In genomic region chr6:154565331-154565730, GRCh38 we compare ENCODE assay signal across 29 cellular contexts.
"Had no signal": no experiment of that assay in that cellular context is flagged by ENCODE, and none has a peak within 500 bp of the region (broad histone marks: within the 10 kb centered on the region; RNA-seq: fewer than 3 reads in every experiment).

No MANE protein-coding gene starts in this region.

- H3K4me3 ChIP-seq: colonic mucosa, coronary artery, dorsolateral prefrontal cortex, esophagus muscularis mucosa, esophagus squamous epithelium, gastrocnemius medialis, gastroesophageal sphincter, heart left ventricle, heart right ventricle had no signal

- DNase-seq: colonic mucosa; cortex of kidney; dermis blood vessel endothelial cell; dorsolateral prefrontal cortex; effector CD4-positive, alpha-beta T cell; effector CD8-positive, alpha-beta T cell; effector memory CD4-positive, alpha-beta T cell; effector memory CD8-positive, alpha-beta T cell; endodermal cell; erythroblast; esophagus squamous epithelium; foreskin fibroblast; foreskin keratinocyte; foreskin melanocyte; gastrocnemius medialis; glutamatergic neuron; head of caudate nucleus; heart left ventricle; heart right ventricle had no signal

- ATAC-seq: effector memory CD8-positive, alpha-beta T cell; esophagus mucosa; foreskin keratinocyte; gastrocnemius medialis; gastroesophageal sphincter had no signal

- H3K9me3 Mint-ChIP-seq: dendritic cell treated with granulocyte-macrophage colony-stimulating factor and Interleukin-4, amounts not matched to agents 40 ng/mL and 50 ng/mL, for 4 days; effector memory CD8-positive, alpha-beta T cell; endodermal cell had no signal

- H3K27me3 ChIP-seq: colonic mucosa, esophagus muscularis mucosa, esophagus squamous epithelium, gastrocnemius medialis, gastroesophageal sphincter, heart left ventricle, heart right ventricle had no signal

- H3K27ac Mint-ChIP-seq: dendritic cell treated with granulocyte-macrophage colony-stimulating factor and Interleukin-4, amounts not matched to agents 40 ng/mL and 50 ng/mL, for 4 days; effector memory CD8-positive, alpha-beta T cell; endodermal cell had no signal

- H3K4me1 ChIP-seq: esophagus muscularis mucosa, esophagus squamous epithelium, foreskin keratinocyte, gastrocnemius medialis, gastroesophageal sphincter had no signal

- H3K9me3 ChIP-seq: colonic mucosa, esophagus muscularis mucosa, esophagus squamous epithelium, gastrocnemius medialis, gastroesophageal sphincter, heart left ventricle, heart right ventricle had no signal

- H3K36me3 ChIP-seq: colonic mucosa, esophagus muscularis mucosa, esophagus squamous epithelium, gastrocnemius medialis, gastroesophageal sphincter, heart left ventricle, heart right ventricle had no signal

- H3K4me3 Mint-ChIP-seq: dendritic cell treated with granulocyte-macrophage colony-stimulating factor and Interleukin-4, amounts not matched to agents 40 ng/mL and 50 ng/mL, for 4 days; effector memory CD8-positive, alpha-beta T cell; endodermal cell had no signal

- H3K4me1 Mint-ChIP-seq: endodermal cell had no signal

- H3K27me3 Mint-ChIP-seq: dendritic cell treated with granulocyte-macrophage colony-stimulating factor and Interleukin-4, amounts not matched to agents 40 ng/mL and 50 ng/mL, for 4 days had no signal

- H3K27ac ChIP-seq: colonic mucosa, coronary artery, dorsolateral prefrontal cortex, epithelial cell of prostate, esophagus muscularis mucosa, esophagus squamous epithelium, foreskin keratinocyte, gastrocnemius medialis, gastroesophageal sphincter, heart left ventricle, heart right ventricle had no signal

- FAIRE-seq: colon, endometrium, endothelial cell of umbilical vein, frontal cortex had no signal
